Comparison of ENCODE assay signal across 8 cellular contexts in genomic region chr3:100666699-100667098, GRCh38. TPM values are rescaled to one million over a fixed set of nuclear protein-coding genes. Genes with fewer than 3 reads are reported as not detected.
"Had no signal": no experiment of that assay in that cellular context is flagged by ENCODE, and none has a peak within 500 bp of the region (broad histone marks: within the 10 kb centered on the region; RNA-seq: fewer than 3 reads in every experiment).

No MANE protein-coding gene starts in this region.

RNA-seq across cellular contexts. Expression of gene ADGRG7, which starts 57.3 kb away (rescaled TPM):
- total RNA-seq: activated CD8-positive, alpha-beta memory T cell treated with anti-CD3 and anti-CD28 coated beads, Interleukin-2, amount 10 ng/mL, durations not matched to agents 7 days and 5 days; activated T-helper 1 cell treated with anti-CD3 and anti-CD28 coated beads, Interleukin-12 subunit alpha, Interleukin-12 subunit beta, Interleukin-2, Interleukin-4 antibody, amounts not matched to agents 30 ng/mL and 10 ng/mL and 1 ng/mL, durations not matched to agents 14 hours and 24 hours and 36 hours; ascending aorta; body of pancreas; M059J; SJSA1; T-helper 1 cell treated with Interleukin-12 subunit alpha and Interleukin-12 subunit beta and Interleukin-4 antibody, amounts not matched to agents 30 ng/mL and 1 ng/mL, for 36 hours; WTC11 had no signal
